In genomic region chr1:201248721-201249559, GRCh38 we compare ENCODE assay signal across 18 cellular contexts. TPM values are rescaled to one million over a fixed set of nuclear protein-coding genes. Genes with fewer than 3 reads are reported as not detected.
DNase-seq lines count a peak whose midpoint lies in the region; TF ChIP-seq lines count a peak whose summit lies in the region.
"Had no signal": no experiment of that assay in that cellular context is flagged by ENCODE, and none has a peak within 500 bp of the region (broad histone marks: within the 10 kb centered on the region; RNA-seq: fewer than 3 reads in every experiment).

No MANE protein-coding gene starts in this region.

- TF ChIP-seq CTCF in GM13976 (IDR thresholded peaks at IDR 0.05; ENCODE audit: borderline replicate concordance, control extremely low read depth, extremely low read depth, insufficient read depth, missing control alignments), result no peak
- no peak for TF ChIP-seq CTCF in WERI-Rb-1 (IDR thresholded peaks at IDR 0.05; ENCODE audit: low read depth, low read length)
- TF ChIP-seq CTCF in coronary artery (IDR thresholded peaks at IDR 0.05), result no peak

- no peaks in the 10 kb centered on the region for H3K4me1 ChIP-seq in HAP-1
- H3K4me1 ChIP-seq: BLaER1 had no signal

- peak; percentile 2 for DNase-seq in GM13976 (ENCODE audit: low spot score)
- peak; percentile 4 for DNase-seq in WERI-Rb-1
- peak; percentile 55 for DNase-seq in coronary artery (ENCODE audit: low spot score)
- DNase-seq in mesenteric fat pad (ENCODE audit: low spot score), result peak; percentile 64
- no peak for DNase-seq in NCI-H69 (lab: John Stamatoyannopoulos, UW)
- DNase-seq in activated T-helper 1 cell treated with anti-CD3 and anti-CD28 coated beads, Interleukin-12 subunit alpha, Interleukin-12 subunit beta, Interleukin-2, Interleukin-4 antibody, amounts not matched to agents 30 ng/mL and 10 ng/mL and 1 ng/mL, durations not matched to agents 14 hours and 24 hours and 36 hours (ENCODE audit: low spot score), result no peak
- DNase-seq in HAP-1 (ENCODE audit: low spot score in 2 of 2), result no peak
- no peak for DNase-seq in NCI-H2227 (lab: John Stamatoyannopoulos, UW; ENCODE audit: unreplicated experiment)
- DNase-seq: 8988T; CD4-positive, alpha-beta memory T cell; DMS79 treated with DMSO at 0.1 percent for 48 hours; GF-D8; HFFc6 had no signal

- H3K27ac ChIP-seq in WERI-Rb-1, result no peak overlapping the region
- no peak overlapping the region for H3K27ac ChIP-seq in coronary artery
- H3K27ac ChIP-seq: BLaER1 had no signal

- in situ Hi-C loops in GM13976 (cut with MboI; ENCODE audit: low sequenced_read_pairs, unreplicated experiment), result no loop called here
- in situ Hi-C loops in HAP-1 (cut with MboI; ENCODE audit: low sequenced_read_pairs), result no loop called here

- no peaks in the 10 kb centered on the region for H3K36me3 Mint-ChIP-seq in activated T-helper 1 cell treated with anti-CD3 and anti-CD28 coated beads, Interleukin-12 subunit alpha, Interleukin-12 subunit beta, Interleukin-2, Interleukin-4 antibody, amounts not matched to agents 30 ng/mL and 10 ng/mL and 1 ng/mL, durations not matched to agents 14 hours and 24 hours and 36 hours (ENCODE audit: low read depth)
- H3K36me3 Mint-ChIP-seq: CD14-positive monocyte; CD4-positive, alpha-beta memory T cell had no signal

- intact Hi-C loops in activated T-helper 1 cell treated with anti-CD3 and anti-CD28 coated beads, Interleukin-12 subunit alpha, Interleukin-12 subunit beta, Interleukin-2, Interleukin-4 antibody, amounts not matched to agents 30 ng/mL and 10 ng/mL and 1 ng/mL, durations not matched to agents 14 hours and 24 hours and 36 hours (cut with micrococcal nuclease), result no loop called here

- no peaks in the 10 kb centered on the region for H3K4me1 Mint-ChIP-seq in activated T-helper 1 cell treated with anti-CD3 and anti-CD28 coated beads, Interleukin-12 subunit alpha, Interleukin-12 subunit beta, Interleukin-2, Interleukin-4 antibody, amounts not matched to agents 30 ng/mL and 10 ng/mL and 1 ng/mL, durations not matched to agents 14 hours and 24 hours and 36 hours (ENCODE audit: low read depth)
- H3K4me1 Mint-ChIP-seq: CD14-positive monocyte; CD4-positive, alpha-beta memory T cell; IgD-negative memory B cell had no signal

- H3K27me3 ChIP-seq in WERI-Rb-1 (ENCODE audit: insufficient read depth, low read depth, severe bottlenecking), result no peaks in the 10 kb centered on the region
- peaks cover 8% of the 10 kb centered on the region; the same call in 1 of the 2 replicates for H3K27me3 ChIP-seq in HAP-1 (ENCODE audit: low read depth)
- H3K27me3 ChIP-seq: BLaER1 had no signal

- no peaks in the 10 kb centered on the region for H3K9me3 Mint-ChIP-seq in activated T-helper 1 cell treated with anti-CD3 and anti-CD28 coated beads, Interleukin-12 subunit alpha, Interleukin-12 subunit beta, Interleukin-2, Interleukin-4 antibody, amounts not matched to agents 30 ng/mL and 10 ng/mL and 1 ng/mL, durations not matched to agents 14 hours and 24 hours and 36 hours
- H3K9me3 Mint-ChIP-seq: CD14-positive monocyte; CD4-positive, alpha-beta memory T cell; HFFc6; IgD-negative memory B cell had no signal

- no peak overlapping the region for H3K27ac Mint-ChIP-seq in activated T-helper 1 cell treated with anti-CD3 and anti-CD28 coated beads, Interleukin-12 subunit alpha, Interleukin-12 subunit beta, Interleukin-2, Interleukin-4 antibody, amounts not matched to agents 30 ng/mL and 10 ng/mL and 1 ng/mL, durations not matched to agents 14 hours and 24 hours and 36 hours
- H3K27ac Mint-ChIP-seq: CD14-positive monocyte; CD4-positive, alpha-beta memory T cell; HFFc6; IgD-negative memory B cell had no signal

- H3K4me3 Mint-ChIP-seq in activated T-helper 1 cell treated with anti-CD3 and anti-CD28 coated beads, Interleukin-12 subunit alpha, Interleukin-12 subunit beta, Interleukin-2, Interleukin-4 antibody, amounts not matched to agents 30 ng/mL and 10 ng/mL and 1 ng/mL, durations not matched to agents 14 hours and 24 hours and 36 hours, result no peak overlapping the region
- H3K4me3 Mint-ChIP-seq: CD14-positive monocyte; CD4-positive, alpha-beta memory T cell; HFFc6; IgD-negative memory B cell had no signal

- H3K36me3 ChIP-seq in WERI-Rb-1, result no peaks in the 10 kb centered on the region
- no peaks in the 10 kb centered on the region for H3K36me3 ChIP-seq in HAP-1 (replicated peaks)
- H3K36me3 ChIP-seq: BLaER1 had no signal

- H3K9me3 ChIP-seq in WERI-Rb-1 (ENCODE audit: severe bottlenecking), result no peaks in the 10 kb centered on the region
- no peaks in the 10 kb centered on the region for H3K9me3 ChIP-seq in HAP-1
- H3K9me3 ChIP-seq: BLaER1 had no signal

- H3K4me3 ChIP-seq in WERI-Rb-1 (ENCODE audit: low read depth, low read length) (no peak overlapping the region), coronary artery (no peak overlapping the region), HAP-1 (no peak overlapping the region)
- H3K4me3 ChIP-seq: BLaER1 had no signal

- H3K27me3 Mint-ChIP-seq in activated T-helper 1 cell treated with anti-CD3 and anti-CD28 coated beads, Interleukin-12 subunit alpha, Interleukin-12 subunit beta, Interleukin-2, Interleukin-4 antibody, amounts not matched to agents 30 ng/mL and 10 ng/mL and 1 ng/mL, durations not matched to agents 14 hours and 24 hours and 36 hours (ENCODE audit: insufficient read depth), result peaks cover 10% of the 10 kb centered on the region

RNA-seq across cellular contexts. Expression of gene PKP1, which starts 34.4 kb away (rescaled TPM):
- 11.5 TPM for total RNA-seq in mesenteric fat pad
- not detected in 2 replicates for total RNA-seq in activated T-helper 1 cell treated with anti-CD3 and anti-CD28 coated beads, Interleukin-12 subunit alpha, Interleukin-12 subunit beta, Interleukin-2, Interleukin-4 antibody, amounts not matched to agents 30 ng/mL and 10 ng/mL and 1 ng/mL, durations not matched to agents 14 hours and 24 hours and 36 hours
- total RNA-seq: CD4-positive, alpha-beta memory T cell; H4; HepG2; HFFc6 had no signal

RNA-seq across cellular contexts. Expression of gene IGFN1, which starts 58.3 kb away (rescaled TPM):
- total RNA-seq in mesenteric fat pad, result not detected
- not detected in 2 replicates for total RNA-seq in activated T-helper 1 cell treated with anti-CD3 and anti-CD28 coated beads, Interleukin-12 subunit alpha, Interleukin-12 subunit beta, Interleukin-2, Interleukin-4 antibody, amounts not matched to agents 30 ng/mL and 10 ng/mL and 1 ng/mL, durations not matched to agents 14 hours and 24 hours and 36 hours
- total RNA-seq: CD4-positive, alpha-beta memory T cell; HFFc6 had no signal

Comparison
In these comparisons a context has a peak if more than half of its experiments do, and no peak if none do; other contexts are left out.
1. DNase-seq: peak in GM13976 (single experiment), WERI-Rb-1 (single experiment), coronary artery (single experiment) and mesenteric fat pad (single experiment); none in NCI-H69 (single experiment), activated T-helper 1 cell treated with anti-CD3 and anti-CD28 coated beads, Interleukin-12 subunit alpha, Interleukin-12 subunit beta, Interleukin-2, Interleukin-4 antibody, amounts not matched to agents 30 ng/mL and 10 ng/mL and 1 ng/mL, durations not matched to agents 14 hours and 24 hours and 36 hours (single experiment), HAP-1 (0 of 2) and NCI-H2227 (single experiment).
2. RNA of gene PKP1, which starts 34.4 kb away (total RNA-seq): 11.5 TPM in mesenteric fat pad (single experiment); not detected in activated T-helper 1 cell treated with anti-CD3 and anti-CD28 coated beads, Interleukin-12 subunit alpha, Interleukin-12 subunit beta, Interleukin-2, Interleukin-4 antibody, amounts not matched to agents 30 ng/mL and 10 ng/mL and 1 ng/mL, durations not matched to agents 14 hours and 24 hours and 36 hours; every median in the first group is over 10 times any median in the second.